ENCODE assay signal across 2 cellular contexts in genomic region chr7:38746438-38746837, GRCh38.
TF ChIP-seq lines count a peak whose summit lies in the region.

No MANE protein-coding gene starts in this region.

TF ChIP-seq in GM23338, 12 proteins besides CTCF, POLR2A, EP300 and RAD21:
- TF ChIP-seq, protein P1, sequence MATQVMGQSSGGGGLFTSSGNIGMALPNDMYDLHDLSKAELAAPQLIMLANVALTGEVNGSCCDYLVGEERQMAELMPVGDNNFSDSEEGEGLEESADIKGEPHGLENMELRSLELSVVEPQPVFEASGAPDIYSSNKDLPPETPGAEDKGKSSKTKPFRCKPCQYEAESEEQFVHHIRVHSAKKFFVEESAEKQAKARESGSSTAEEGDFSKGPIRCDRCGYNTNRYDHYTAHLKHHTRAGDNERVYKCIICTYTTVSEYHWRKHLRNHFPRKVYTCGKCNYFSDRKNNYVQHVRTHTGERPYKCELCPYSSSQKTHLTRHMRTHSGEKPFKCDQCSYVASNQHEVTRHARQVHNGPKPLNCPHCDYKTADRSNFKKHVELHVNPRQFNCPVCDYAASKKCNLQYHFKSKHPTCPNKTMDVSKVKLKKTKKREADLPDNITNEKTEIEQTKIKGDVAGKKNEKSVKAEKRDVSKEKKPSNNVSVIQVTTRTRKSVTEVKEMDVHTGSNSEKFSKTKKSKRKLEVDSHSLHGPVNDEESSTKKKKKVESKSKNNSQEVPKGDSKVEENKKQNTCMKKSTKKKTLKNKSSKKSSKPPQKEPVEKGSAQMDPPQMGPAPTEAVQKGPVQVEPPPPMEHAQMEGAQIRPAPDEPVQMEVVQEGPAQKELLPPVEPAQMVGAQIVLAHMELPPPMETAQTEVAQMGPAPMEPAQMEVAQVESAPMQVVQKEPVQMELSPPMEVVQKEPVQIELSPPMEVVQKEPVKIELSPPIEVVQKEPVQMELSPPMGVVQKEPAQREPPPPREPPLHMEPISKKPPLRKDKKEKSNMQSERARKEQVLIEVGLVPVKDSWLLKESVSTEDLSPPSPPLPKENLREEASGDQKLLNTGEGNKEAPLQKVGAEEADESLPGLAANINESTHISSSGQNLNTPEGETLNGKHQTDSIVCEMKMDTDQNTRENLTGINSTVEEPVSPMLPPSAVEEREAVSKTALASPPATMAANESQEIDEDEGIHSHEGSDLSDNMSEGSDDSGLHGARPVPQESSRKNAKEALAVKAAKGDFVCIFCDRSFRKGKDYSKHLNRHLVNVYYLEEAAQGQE (IDR thresholded peaks at IDR 0.05; ENCODE audit: unreplicated experiment) = no peak
- no peak for TF ChIP-seq ZNF462 (CRISPR knock-in tag; IDR thresholded peaks at IDR 0.05)
- no peak for TF ChIP-seq ZNF331 (CRISPR knock-in tag; IDR thresholded peaks at IDR 0.05; ENCODE audit: low read depth)
- no peak for TF ChIP-seq EZH2phosphoT487 (IDR thresholded peaks at IDR 0.05; ENCODE audit: unreplicated experiment)
- TF ChIP-seq JUNB (IDR thresholded peaks at IDR 0.05; ENCODE audit: unreplicated experiment) = no peak
- TF ChIP-seq CREB1 (CRISPR knock-in tag; IDR thresholded peaks at IDR 0.05; ENCODE audit: low read depth) = no peak
- TF ChIP-seq ETS1 (IDR thresholded peaks at IDR 0.05) = no peak
- no peak for TF ChIP-seq EZH2 (IDR thresholded peaks at IDR 0.05; ENCODE audit: low read depth, unreplicated experiment)
- TF ChIP-seq STAT1 (IDR thresholded peaks at IDR 0.05; ENCODE audit: unreplicated experiment) = no peak
- TF ChIP-seq ZNF114 (CRISPR knock-in tag; IDR thresholded peaks at IDR 0.05) = no peak
- TF ChIP-seq POLR2AphosphoS5 (IDR thresholded peaks at IDR 0.05; ENCODE audit: low read depth) = no peak
- no peak for TF ChIP-seq NANOG (IDR thresholded peaks at IDR 0.05; ENCODE audit: borderline replicate concordance)

TF ChIP-seq in GM12878, 131 proteins besides CTCF, POLR2A, EP300 and RAD21 (continued from another document):
- no peak for TF ChIP-seq LARP7 (IDR thresholded peaks at IDR 0.05)
- no peak for TF ChIP-seq EGR1 (IDR thresholded peaks at IDR 0.05; ENCODE audit: borderline replicate concordance in 1 of 2, low read depth in 2 of 2, low read length in 2 of 2)
- no peak for TF ChIP-seq ZNF207 (IDR thresholded peaks at IDR 0.05; ENCODE audit: borderline replicate concordance)
- no peak for TF ChIP-seq IKZF2 (IDR thresholded peaks at IDR 0.05)
- TF ChIP-seq MAX (IDR thresholded peaks at IDR 0.05; ENCODE audit: low read depth, low read length) = no peak
- no peak for TF ChIP-seq RFX5 (IDR thresholded peaks at IDR 0.05; ENCODE audit: low read depth, low read length)
- no peak for TF ChIP-seq IRF3 (IDR thresholded peaks at IDR 0.05)
- no peak for TF ChIP-seq RUNX3 (IDR thresholded peaks at IDR 0.05; ENCODE audit: low read length)
- no peak for TF ChIP-seq SMC3 (IDR thresholded peaks at IDR 0.05; ENCODE audit: borderline replicate concordance, low read length)
- TF ChIP-seq, protein P2, sequence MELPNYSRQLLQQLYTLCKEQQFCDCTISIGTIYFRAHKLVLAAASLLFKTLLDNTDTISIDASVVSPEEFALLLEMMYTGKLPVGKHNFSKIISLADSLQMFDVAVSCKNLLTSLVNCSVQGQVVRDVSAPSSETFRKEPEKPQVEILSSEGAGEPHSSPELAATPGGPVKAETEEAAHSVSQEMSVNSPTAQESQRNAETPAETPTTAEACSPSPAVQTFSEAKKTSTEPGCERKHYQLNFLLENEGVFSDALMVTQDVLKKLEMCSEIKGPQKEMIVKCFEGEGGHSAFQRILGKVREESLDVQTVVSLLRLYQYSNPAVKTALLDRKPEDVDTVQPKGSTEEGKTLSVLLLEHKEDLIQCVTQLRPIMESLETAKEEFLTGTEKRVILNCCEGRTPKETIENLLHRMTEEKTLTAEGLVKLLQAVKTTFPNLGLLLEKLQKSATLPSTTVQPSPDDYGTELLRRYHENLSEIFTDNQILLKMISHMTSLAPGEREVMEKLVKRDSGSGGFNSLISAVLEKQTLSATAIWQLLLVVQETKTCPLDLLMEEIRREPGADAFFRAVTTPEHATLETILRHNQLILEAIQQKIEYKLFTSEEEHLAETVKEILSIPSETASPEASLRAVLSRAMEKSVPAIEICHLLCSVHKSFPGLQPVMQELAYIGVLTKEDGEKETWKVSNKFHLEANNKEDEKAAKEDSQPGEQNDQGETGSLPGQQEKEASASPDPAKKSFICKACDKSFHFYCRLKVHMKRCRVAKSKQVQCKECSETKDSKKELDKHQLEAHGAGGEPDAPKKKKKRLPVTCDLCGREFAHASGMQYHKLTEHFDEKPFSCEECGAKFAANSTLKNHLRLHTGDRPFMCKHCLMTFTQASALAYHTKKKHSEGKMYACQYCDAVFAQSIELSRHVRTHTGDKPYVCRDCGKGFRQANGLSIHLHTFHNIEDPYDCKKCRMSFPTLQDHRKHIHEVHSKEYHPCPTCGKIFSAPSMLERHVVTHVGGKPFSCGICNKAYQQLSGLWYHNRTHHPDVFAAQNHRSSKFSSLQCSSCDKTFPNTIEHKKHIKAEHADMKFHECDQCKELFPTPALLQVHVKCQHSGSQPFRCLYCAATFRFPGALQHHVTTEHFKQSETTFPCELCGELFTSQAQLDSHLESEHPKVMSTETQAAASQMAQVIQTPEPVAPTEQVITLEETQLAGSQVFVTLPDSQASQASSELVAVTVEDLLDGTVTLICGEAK (IDR thresholded peaks at IDR 0.05; ENCODE audit: borderline replicate concordance) = no peak
- TF ChIP-seq MTA2 (IDR thresholded peaks at IDR 0.05; ENCODE audit: low read depth) = no peak
- no peak for TF ChIP-seq ZNF384 (IDR thresholded peaks at IDR 0.05; ENCODE audit: borderline replicate concordance, low read depth, low read length)
- TF ChIP-seq IRF4 (IDR thresholded peaks at IDR 0.05; ENCODE audit: low read depth, low read length) = no peak
- no peak for TF ChIP-seq BACH1 (IDR thresholded peaks at IDR 0.05; ENCODE audit: borderline replicate concordance)
- TF ChIP-seq, protein P1 (IDR thresholded peaks at IDR 0.05; ENCODE audit: low read depth, low read length) = no peak
